ENCODE assay signal across 1 cellular context in genomic region chr1:95012389-95012788, GRCh38.
A peak's percentile ranks its signal among the peaks of the same experiment; 100 is the strongest.
TF ChIP-seq lines count a peak whose summit lies in the region.

No MANE protein-coding gene starts in this region.

TF ChIP-seq in IMR-90, 13 proteins besides CTCF, POLR2A, EP300 and RAD21 (continued from another document):
- no peak for TF ChIP-seq MXI1 (IDR thresholded peaks at IDR 0.05; ENCODE audit: borderline replicate concordance, low read depth, low read length)
- peak; percentile 50 for TF ChIP-seq CEBPB (IDR thresholded peaks at IDR 0.05; ENCODE audit: low read depth, low read length)
- no peak for TF ChIP-seq MAFK (IDR thresholded peaks at IDR 0.05; ENCODE audit: low read depth, low read length)
- TF ChIP-seq, protein P1, sequence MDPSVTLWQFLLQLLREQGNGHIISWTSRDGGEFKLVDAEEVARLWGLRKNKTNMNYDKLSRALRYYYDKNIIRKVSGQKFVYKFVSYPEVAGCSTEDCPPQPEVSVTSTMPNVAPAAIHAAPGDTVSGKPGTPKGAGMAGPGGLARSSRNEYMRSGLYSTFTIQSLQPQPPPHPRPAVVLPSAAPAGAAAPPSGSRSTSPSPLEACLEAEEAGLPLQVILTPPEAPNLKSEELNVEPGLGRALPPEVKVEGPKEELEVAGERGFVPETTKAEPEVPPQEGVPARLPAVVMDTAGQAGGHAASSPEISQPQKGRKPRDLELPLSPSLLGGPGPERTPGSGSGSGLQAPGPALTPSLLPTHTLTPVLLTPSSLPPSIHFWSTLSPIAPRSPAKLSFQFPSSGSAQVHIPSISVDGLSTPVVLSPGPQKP (IDR thresholded peaks at IDR 0.05; ENCODE audit: borderline replicate concordance, low read depth, low read length), result no peak
- TF ChIP-seq FOS (IDR thresholded peaks at IDR 0.05; ENCODE audit: low read depth, low read length), result peak; percentile 70; the same call in 1 of the 2 replicates
- no peak for TF ChIP-seq BHLHE40 (IDR thresholded peaks at IDR 0.05; ENCODE audit: low read depth, low read length)
- TF ChIP-seq, protein P2, sequence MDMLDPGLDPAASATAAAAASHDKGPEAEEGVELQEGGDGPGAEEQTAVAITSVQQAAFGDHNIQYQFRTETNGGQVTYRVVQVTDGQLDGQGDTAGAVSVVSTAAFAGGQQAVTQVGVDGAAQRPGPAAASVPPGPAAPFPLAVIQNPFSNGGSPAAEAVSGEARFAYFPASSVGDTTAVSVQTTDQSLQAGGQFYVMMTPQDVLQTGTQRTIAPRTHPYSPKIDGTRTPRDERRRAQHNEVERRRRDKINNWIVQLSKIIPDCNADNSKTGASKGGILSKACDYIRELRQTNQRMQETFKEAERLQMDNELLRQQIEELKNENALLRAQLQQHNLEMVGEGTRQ (IDR thresholded peaks at IDR 0.05; ENCODE audit: low read depth, low read length), result no peak
- peak; percentile 82 for TF ChIP-seq RCOR1 (IDR thresholded peaks at IDR 0.05; ENCODE audit: insufficient replicate concordance, low read length)
- no peak for TF ChIP-seq MAZ (IDR thresholded peaks at IDR 0.05; ENCODE audit: borderline replicate concordance, low read depth, low read length)
